ENCODE assay signal across 21 cellular contexts in the genomic region with DNA sequence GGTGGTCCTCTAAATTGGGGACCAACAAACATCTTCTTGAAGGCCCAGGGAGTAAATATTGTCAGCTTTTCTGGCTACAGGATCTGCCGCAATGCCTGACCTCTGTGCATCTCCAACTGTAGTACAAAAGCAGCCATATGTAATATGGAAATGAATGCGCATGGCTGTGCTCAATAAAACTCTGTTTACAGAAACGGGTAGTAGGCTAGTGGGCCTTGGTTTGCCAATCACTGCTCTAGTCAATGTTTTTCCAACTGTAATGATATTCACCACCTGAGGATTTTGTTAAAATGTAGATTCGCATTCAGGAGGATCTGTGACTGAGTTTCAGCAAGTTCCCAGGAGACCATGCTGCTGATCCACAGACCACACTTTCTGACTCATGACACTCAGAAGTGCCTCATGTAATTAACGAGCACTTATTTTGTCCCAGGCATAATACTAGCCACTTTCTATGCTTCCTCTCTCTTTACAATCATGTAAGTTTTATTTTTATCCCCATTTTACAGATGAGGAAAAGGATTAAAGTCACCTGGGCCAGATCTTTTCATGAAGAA.
DNase-seq lines count a peak whose midpoint lies in the region; ATAC-seq, FAIRE-seq and TF ChIP-seq lines count a peak whose summit lies in the region.
"Had no signal": no experiment of that assay in that cellular context is flagged by ENCODE, and none has a peak within 500 bp of the region (broad histone marks: within the 10 kb centered on the region; RNA-seq: fewer than 3 reads in every experiment).

No MANE protein-coding gene starts in this region.

- H3K27me3 ChIP-seq in right lobe of liver: no peaks in the 10 kb centered on the region
- H3K27me3 ChIP-seq: BE2C, sigmoid colon had no signal

- intact Hi-C loops in right lobe of liver (cut with DNase I): no loop called here

- TF ChIP-seq CTCF in GM12865 (IDR thresholded peaks at IDR 0.05; ENCODE audit: insufficient read depth, low read depth, low read length, missing control alignments) (no peak), right lobe of liver (IDR thresholded peaks at IDR 0.05) (no peak), D721Med (IDR thresholded peaks at IDR 0.05; ENCODE audit: insufficient read depth, missing control alignments) (no peak)

- 68% methylated on average over 4 of the region's 5 CpGs for WGBS in right lobe of liver (ENCODE audit: insufficient coverage, low coverage, low lambda C conversion rate, missing lambda C conversion rate)

- no peaks in the 10 kb centered on the region for H3K9me3 ChIP-seq in right lobe of liver
- H3K9me3 ChIP-seq: BE2C, HAP-1, sigmoid colon had no signal

- ATAC-seq in HG02610 (IDR thresholded peaks at IDR 0.05; ENCODE audit: unreplicated experiment) (peak; percentile 79), right lobe of liver (no peak)
- ATAC-seq: left cardiac atrium, Panc1 had no signal

- no peak overlapping the region for H3K4me3 ChIP-seq in GM12865 (ENCODE audit: low read depth, low read length)
- no peak overlapping the region for H3K4me3 ChIP-seq in right lobe of liver
- H3K4me3 ChIP-seq: HAP-1, sigmoid colon had no signal

- peak; percentile 27 for DNase-seq in GM12865 (ENCODE audit: low read depth)
- no peak for DNase-seq in RCC 7860 (ENCODE audit: low spot score)
- DNase-seq in myocyte (ENCODE audit: low read depth): peak; percentile 48
- no peak for DNase-seq in central memory CD4-positive, alpha-beta T cell
- no peak for DNase-seq in right lobe of liver
- DNase-seq in D721Med (ENCODE audit: insufficient read length, low spot score): no peak
- no peak for DNase-seq in NCI-H1092 (lab: John Stamatoyannopoulos, UW)
- DNase-seq: BE2C; hippocampal formation; left cardiac atrium; NCI-H1105; NCI-H2171; NCI-H774; occipital lobe; sigmoid colon; stimulated activated CD4-positive, alpha-beta T cell treated with anti-CD3 and anti-CD28 coated beads, Interleukin-4, amount 100 ng/mL, for 1 hour; stimulated activated CD8-positive, alpha-beta memory T cell treated with anti-CD3 and anti-CD28 coated beads, Interleukin-4, amount 100 ng/mL, for 48 hours had no signal

- no peaks in the 10 kb centered on the region for H3K4me1 ChIP-seq in right lobe of liver
- H3K4me1 ChIP-seq: HAP-1 had no signal

- H3K36me3 ChIP-seq in right lobe of liver: no peaks in the 10 kb centered on the region
- H3K36me3 ChIP-seq: BE2C, HAP-1, sigmoid colon had no signal

- FAIRE-seq in RCC 7860 (lab: Jason Lieb, UNC) (peak; percentile 58), D721Med (lab: Jason Lieb, UNC) (no peak)

- no peak for TF ChIP-seq POLR2A in right lobe of liver (IDR thresholded peaks at IDR 0.05)

- no peak overlapping the region for H3K27ac ChIP-seq in right lobe of liver
- H3K27ac ChIP-seq: sigmoid colon, VCaP had no signal

Comparison
In these comparisons a context has a peak if more than half of its experiments do, and no peak if none do; other contexts are left out.
1. DNase-seq: peak in GM12865 (single experiment) and myocyte (single experiment); none in RCC 7860 (single experiment), central memory CD4-positive, alpha-beta T cell (single experiment), right lobe of liver (0 of 3), D721Med (single experiment) and NCI-H1092 (single experiment).